ENCODE assay signal across 2 cellular contexts in genomic region chr2:226615891-226616290, GRCh38.
TF ChIP-seq lines count a peak whose summit lies in the region.

No MANE protein-coding gene starts in this region.

TF ChIP-seq in HepG2, 621 proteins besides CTCF, POLR2A, EP300 and RAD21:
- TF ChIP-seq ZNF883 (CRISPR knock-in tag; IDR thresholded peaks at IDR 0.05; ENCODE audit: not compliant biosample characterization) (no peak), ZNF746 (CRISPR knock-in tag; IDR thresholded peaks at IDR 0.05) (no peak)

TF ChIP-seq in IMR-90, 13 proteins besides CTCF, POLR2A, EP300 and RAD21:
- no peak for TF ChIP-seq CEBPB (IDR thresholded peaks at IDR 0.05; ENCODE audit: low read depth, low read length)
